8 cellular contexts compared by ENCODE assay signal in genomic region chr22:50270302-50271010, GRCh38.
DNase-seq lines count a peak whose midpoint lies in the region; ATAC-seq and TF ChIP-seq lines count a peak whose summit lies in the region.

Gene MAPK11, minus strand, starts transcription at chr22:50270380. Its CDS starts 88 bp downstream, at chr22:50270292.

- DNase-seq in NCI-H748 treated with DMSO at 0.1 percent for 48 hours (lab: John Stamatoyannopoulos, UW) (peak; percentile 10), activated T-cell treated with anti-CD3 and anti-CD28 coated beads for 4 hours (peak; percentile 57), epithelial cell of esophagus (ENCODE audit: low read depth) (peak; percentile 72), cerebellar nuclear complex (lab: John Stamatoyannopoulos, UW) (no peak)
- peak; percentile 34 to 56 for DNase-seq in stimulated activated CD8-positive, alpha-beta memory T cell treated with anti-CD3 and anti-CD28 coated beads, Interleukin-7, amount 100 ng/mL, for 48 hours (ENCODE audit: extremely low read depth in 1 of 2, low read depth in 1 of 2)

- TF ChIP-seq CTCF in 22Rv1 (IDR thresholded peaks at IDR 0.05) (no peak), epithelial cell of esophagus (IDR thresholded peaks at IDR 0.05; ENCODE audit: insufficient read depth, low read depth, low read length, missing control alignments) (no peak)

- H3K4me1 ChIP-seq in muscle layer of colon (ENCODE audit: insufficient read depth, low read length) = peaks cover 5% of the 10 kb centered on the region

- H3K36me3 ChIP-seq in muscle layer of colon (ENCODE audit: insufficient read depth, low read length) = peaks cover under 1% of the 10 kb centered on the region

- H3K9ac ChIP-seq in muscle layer of colon (ENCODE audit: low read length) = no peak within 1 kb of the TSS

- H3K27ac ChIP-seq in 22Rv1 (peak within 1 kb of the TSS; percentile 97), muscle layer of colon (ENCODE audit: low read depth, low read length) (no peak within 1 kb of the TSS)

- H3K9me3 ChIP-seq in muscle layer of colon (ENCODE audit: low read length) = no peaks in the 10 kb centered on the region

- H3K4me3 ChIP-seq in epithelial cell of esophagus (ENCODE audit: low read length) (peak within 1 kb of the TSS; percentile 45), muscle layer of colon (ENCODE audit: low read depth in 1 of 2, low read length in 2 of 2) (peak within 1 kb of the TSS; percentile 43 to 45)

- ATAC-seq in GM18868 (IDR thresholded peaks at IDR 0.05; ENCODE audit: unreplicated experiment) = peak; percentile 38

- H3K27me3 ChIP-seq in muscle layer of colon (ENCODE audit: control insufficient read depth in 1 of 2, insufficient read depth in 2 of 2, low read length in 2 of 2) = peaks cover 0 to 36% of the 10 kb centered on the region in 2 donors

Comparison
In these comparisons a context has a peak if more than half of its experiments do, and no peak if none do; other contexts are left out.
1. DNase-seq: peak in NCI-H748 treated with DMSO at 0.1 percent for 48 hours (single experiment), activated T-cell treated with anti-CD3 and anti-CD28 coated beads for 4 hours (single experiment), epithelial cell of esophagus (single experiment) and stimulated activated CD8-positive, alpha-beta memory T cell treated with anti-CD3 and anti-CD28 coated beads, Interleukin-7, amount 100 ng/mL, for 48 hours (2 of 2); none in cerebellar nuclear complex (0 of 2).